Comparison of ENCODE assay signal across 18 cellular contexts in genomic region chr20:12821249-12821648, GRCh38.
DNase-seq lines count a peak whose midpoint lies in the region; ATAC-seq and TF ChIP-seq lines count a peak whose summit lies in the region.
"Had no signal": no experiment of that assay in that cellular context is flagged by ENCODE, and none has a peak within 500 bp of the region (broad histone marks: within the 10 kb centered on the region; RNA-seq: fewer than 3 reads in every experiment).

No MANE protein-coding gene starts in this region.

- H3K9me3 ChIP-seq in BE2C: no peaks in the 10 kb centered on the region
- H3K9me3 ChIP-seq: HAP-1 had no signal

- intact Hi-C loops in left cardiac atrium (cut with DNase I): no loop called here
- intact Hi-C loops in Right ventricle myocardium superior (cut with DNase I): no loop called here

- ATAC-seq in left cardiac atrium (peak; percentile 67 to 71), Right ventricle myocardium superior (ENCODE audit: poor library complexity) (no peak), HG03097 (IDR thresholded peaks at IDR 0.05; ENCODE audit: low FRiP score, unreplicated experiment) (no peak)

- H3K4me1 ChIP-seq in BE2C: no peaks in the 10 kb centered on the region
- H3K4me1 ChIP-seq: HAP-1 had no signal

- H3K36me3 ChIP-seq in BE2C: no peaks in the 10 kb centered on the region
- H3K36me3 ChIP-seq: HAP-1 had no signal

- no peak overlapping the region for H3K4me3 ChIP-seq in choroid plexus epithelial cell (ENCODE audit: low read depth, low read length)
- H3K4me3 ChIP-seq in BE2C (ENCODE audit: low read depth, low read length): no peak overlapping the region
- H3K4me3 ChIP-seq: GM23248, HAP-1 had no signal

- no peak for DNase-seq in left cardiac atrium
- no peak for DNase-seq in Right ventricle myocardium superior
- peak; percentile 23 for DNase-seq in choroid plexus epithelial cell (ENCODE audit: low read depth)
- peak; percentile 11 for DNase-seq in mucosa of gallbladder (ENCODE audit: low spot score)
- DNase-seq in NCI-H2171 treated with DMSO at 0.1 percent for 48 hours (lab: John Stamatoyannopoulos, UW): no peak
- no peak for DNase-seq in BE2C
- DNase-seq: 8988T; C1 segment of cervical spinal cord; CD4-positive, CD25-positive, alpha-beta regulatory T cell; CD8-positive, alpha-beta memory T cell; COR-L47; DMS 273 treated with DMSO at 0.1 percent for 48 hours; DMS53; DND-41; EL; GM23248 had no signal

- peaks cover 3% of the 10 kb centered on the region; the same call in 1 of the 2 replicates for H3K27me3 ChIP-seq in BE2C

- TF ChIP-seq CTCF in choroid plexus epithelial cell (conservative IDR thresholded peaks at IDR 0.05; ENCODE audit: low read depth, low read length) (no peak), BE2C (IDR thresholded peaks at IDR 0.05; ENCODE audit: low read depth, low read length) (no peak)

Comparison
In these comparisons a context has a peak if more than half of its experiments do, and no peak if none do; other contexts are left out.
1. ATAC-seq: peak in left cardiac atrium (2 of 2); none in Right ventricle myocardium superior (single experiment) and HG03097 (single experiment).
2. DNase-seq: peak in choroid plexus epithelial cell (single experiment) and mucosa of gallbladder (single experiment); none in left cardiac atrium (single experiment), Right ventricle myocardium superior (single experiment), NCI-H2171 treated with DMSO at 0.1 percent for 48 hours (single experiment) and BE2C (single experiment).